Comparison of ENCODE assay signal across 1 cellular context in genomic region chr10:73131295-73131694, GRCh38.
TF ChIP-seq lines count a peak whose summit lies in the region.

No MANE protein-coding gene starts in this region.

TF ChIP-seq in HEK293, 187 proteins besides CTCF, POLR2A, EP300 and RAD21 (continued from another document):
- TF ChIP-seq PRDM10 (tag by site-specific recombination; IDR thresholded peaks at IDR 0.05) (no peak), ZNF571 (tag by site-specific recombination; IDR thresholded peaks at IDR 0.05) (no peak), ZNF707 (tag by site-specific recombination; IDR thresholded peaks at IDR 0.05) (no peak), PATZ1 (tag by site-specific recombination; IDR thresholded peaks at IDR 0.05) (no peak), IKZF3 (tag by site-specific recombination; IDR thresholded peaks at IDR 0.05) (peak; percentile 64), ZNF23 (tag by site-specific recombination; IDR thresholded peaks at IDR 0.05; ENCODE audit: borderline replicate concordance) (no peak), ZNF214 (tag by site-specific recombination; IDR thresholded peaks at IDR 0.05; ENCODE audit: borderline replicate concordance) (no peak), ZNF580 (tag by site-specific recombination; IDR thresholded peaks at IDR 0.05) (no peak), ZNF350 (tag by site-specific recombination; IDR thresholded peaks at IDR 0.05) (no peak), ZNF133 (tag by site-specific recombination; IDR thresholded peaks at IDR 0.05) (no peak), KLF10 (tag by site-specific recombination; IDR thresholded peaks at IDR 0.05) (peak; percentile 41), ATF2 (tag by site-specific recombination; IDR thresholded peaks at IDR 0.05; ENCODE audit: low read depth) (no peak), ZSCAN5A (tag by site-specific recombination; IDR thresholded peaks at IDR 0.05) (no peak), HOXD13 (CRISPR knock-in tag; IDR thresholded peaks at IDR 0.05; ENCODE audit: borderline replicate concordance) (no peak), YY1 (tag by site-specific recombination; IDR thresholded peaks at IDR 0.05) (no peak), PBX3 (CRISPR knock-in tag; IDR thresholded peaks at IDR 0.05) (no peak), GFI1B (tag by site-specific recombination; IDR thresholded peaks at IDR 0.05) (no peak), SP7 (tag by site-specific recombination; IDR thresholded peaks at IDR 0.05) (peak; percentile 82), ZNF623 (tag by site-specific recombination; IDR thresholded peaks at IDR 0.05) (no peak), ZNF529 (tag by site-specific recombination; IDR thresholded peaks at IDR 0.05; ENCODE audit: insufficient replicate concordance) (no peak), KLF1 (tag by site-specific recombination; IDR thresholded peaks at IDR 0.05) (no peak), ZBTB6 (tag by site-specific recombination; IDR thresholded peaks at IDR 0.05) (no peak), ZNF239 (tag by site-specific recombination; IDR thresholded peaks at IDR 0.05) (no peak), ZNF302 (tag by site-specific recombination; IDR thresholded peaks at IDR 0.05; ENCODE audit: low read depth) (no peak), BCL6B (tag by site-specific recombination; IDR thresholded peaks at IDR 0.05) (peak; percentile 49; the same call in 1 of the 2 replicates), MYNN (tag by site-specific recombination; IDR thresholded peaks at IDR 0.05; ENCODE audit: borderline replicate concordance) (peak; percentile 62; the same call in 1 of the 2 replicates), ZNF514 (tag by site-specific recombination; IDR thresholded peaks at IDR 0.05) (no peak), ZNF433 (tag by site-specific recombination; IDR thresholded peaks at IDR 0.05; ENCODE audit: low read depth) (no peak), ZNF132 (tag by site-specific recombination; IDR thresholded peaks at IDR 0.05; ENCODE audit: borderline replicate concordance) (no peak)
